ENCODE assay signal across 8 cellular contexts in genomic region chr17:37358830-37359681, GRCh38. TPM values are rescaled to one million over a fixed set of nuclear protein-coding genes. Genes with fewer than 3 reads are reported as not detected.
DNase-seq lines count a peak whose midpoint lies in the region; ATAC-seq and TF ChIP-seq lines count a peak whose summit lies in the region.

No MANE protein-coding gene starts in this region.

- H3K79me2 ChIP-seq in trophoblast cell (ENCODE audit: control insufficient read depth, insufficient read depth, low read length, poor library complexity): peaks cover 18% of the 10 kb centered on the region

- no CpG with 5 or more reads among the region's 88 CpGs for WGBS in trophoblast cell (ENCODE audit: extremely low coverage, insufficient coverage, insufficient read length)
- WGBS in transverse colon (ENCODE audit: low coverage in 1 of 2), 2 donors: 1% methylated on average over 46 of the region's 88 CpGs; no CpG with 5 or more reads in 1 of the 2 donors

- peaks cover 17% of the 10 kb centered on the region for H3K79me1 ChIP-seq in trophoblast cell (ENCODE audit: low read length)

- intact Hi-C loops in cardiac septum (cut with DNase I) (loop anchor here (5.0 kb wide), 1 partner anchor 48 kb away; the partner anchor contains the start of genes ACACA and TADA2A), transverse colon (cut with DNase I; ENCODE audit: low total_unique reads) (loop anchor here (10.0 kb wide), 1 partner anchor 46 kb away; the partner anchor contains the start of genes ACACA and TADA2A)

- H3K4me1 ChIP-seq in trophoblast cell (ENCODE audit: control insufficient read depth in 1 of 2, insufficient read depth in 2 of 2, low read length in 2 of 2): peaks cover 5 to 11% of the 10 kb centered on the region in 2 experiments
- H3K4me1 ChIP-seq in transverse colon: peaks cover 6 to 34% (median 21%) of the 10 kb centered on the region in 4 donors

- peak overlapping the region; percentile 99 for H4K12ac ChIP-seq in trophoblast cell (ENCODE audit: low read depth, low read length)

- H2AFZ ChIP-seq in trophoblast cell (ENCODE audit: insufficient read depth, low read length, poor library complexity): peak overlapping the region; percentile 91

- H2BK120ac ChIP-seq in trophoblast cell (ENCODE audit: insufficient read depth, low read length, poor library complexity): peak overlapping the region; percentile 98

- peak; percentile 87 for ATAC-seq in HG02623 (IDR thresholded peaks at IDR 0.05; ENCODE audit: unreplicated experiment)

- no peak for TF ChIP-seq EP300 in transverse colon (IDR thresholded peaks at IDR 0.05; ENCODE audit: low read depth)

- H3K4ac ChIP-seq in trophoblast cell (ENCODE audit: low read depth, low read length): peak overlapping the region; percentile 97

- H2BK12ac ChIP-seq in trophoblast cell (ENCODE audit: low read length): peak overlapping the region; percentile 98

- H3K27ac ChIP-seq in trophoblast cell (ENCODE audit: low read depth, low read length) (peak overlapping the region; percentile 94), transverse colon (peak overlapping the region; percentile 88 to 91 (median 90))

- TF ChIP-seq CTCF in GM12872 (IDR thresholded peaks at IDR 0.05; ENCODE audit: insufficient read depth, low read depth, low read length) (peak; percentile 22; the same call in 1 of the 3 replicates), transverse colon (IDR thresholded peaks at IDR 0.05) (peak; percentile 16 to 36 (median 21))

- H3K18ac ChIP-seq in trophoblast cell (ENCODE audit: low read length): peak overlapping the region; percentile 94

- H4K91ac ChIP-seq in trophoblast cell (ENCODE audit: low read depth, low read length): peak overlapping the region; percentile 98

- H3K4me2 ChIP-seq in trophoblast cell (ENCODE audit: low read length): peak overlapping the region; percentile 65

- H3K9me3 ChIP-seq in trophoblast cell (ENCODE audit: insufficient read depth, low read depth, low read length) (no peaks in the 10 kb centered on the region), transverse colon (no peaks in the 10 kb centered on the region)

- H3K23ac ChIP-seq in trophoblast cell (ENCODE audit: low read length): no peak overlapping the region

- H3K27me3 ChIP-seq in trophoblast cell (ENCODE audit: insufficient read depth, low read length) (no peaks in the 10 kb centered on the region), transverse colon (no peaks in the 10 kb centered on the region)

- peak overlapping the region; percentile 98 for H2BK5ac ChIP-seq in trophoblast cell (ENCODE audit: low read depth, low read length, poor library complexity)

- peak overlapping the region; percentile 25 for H3K9ac ChIP-seq in trophoblast cell (ENCODE audit: low read length)

- H3K14ac ChIP-seq in trophoblast cell (ENCODE audit: low read length): peak overlapping the region; percentile 99

- H3K36me3 ChIP-seq in trophoblast cell (ENCODE audit: control insufficient read depth in 1 of 2, insufficient read depth in 2 of 2, low read length in 2 of 2) (peaks cover 0 to 3% of the 10 kb centered on the region in 2 experiments), transverse colon (no peaks in the 10 kb centered on the region)

- DNase-seq in NCI-H1092 treated with DMSO at 0.1 percent for 48 hours (lab: John Stamatoyannopoulos, UW) (peak; percentile 92), SKM-1 treated with dmso at 0.1 percent for 144 hours (lab: John Stamatoyannopoulos, UW; ENCODE audit: unreplicated experiment) (peak; percentile 91), cardiac septum (ENCODE audit: low spot score) (peak; percentile 96), trophoblast cell (peak; percentile 91 to 95), transverse colon (peak; percentile 94)
- DNase-seq in activated naive CD8-positive, alpha-beta T cell treated with anti-CD3 and anti-CD28 coated beads, Interleukin-2, amount 50 U/mL, for 16 hours (ENCODE audit: low read depth, low spot score): peak; percentile 81

- H4K8ac ChIP-seq in trophoblast cell (ENCODE audit: low read depth, low read length): peak overlapping the region; percentile 100

- H2AK5ac ChIP-seq in trophoblast cell (ENCODE audit: low read length): peak overlapping the region; percentile 94

- in situ Hi-C loops in transverse colon (cut with MboI; ENCODE audit: low pct_ligation_motif_present in 1 of 4, low pct_unique_long_range_greater_than_20kb in 1 of 4, low sequenced_read_pairs in 3 of 4): no loop called here

- peak overlapping the region; percentile 92 for H3K4me3 ChIP-seq in trophoblast cell (ENCODE audit: low read depth, low read length)
- H3K4me3 ChIP-seq in transverse colon: peak overlapping the region; percentile 74 to 95 (median 78)

- peak; percentile 46 for TF ChIP-seq POLR2A in transverse colon (IDR thresholded peaks at IDR 0.05)

RNA-seq across cellular contexts. Expression of gene C17orf78, which starts 16.7 kb away (rescaled TPM):
- total RNA-seq in cardiac septum (not detected), transverse colon (not detected)
- not detected in 2 replicates for polyA plus RNA-seq in trophoblast cell (2013)

RNA-seq across cellular contexts. Expression of gene ACACA, which starts 47.6 kb away (rescaled TPM):
- total RNA-seq in cardiac septum (26.9 TPM), transverse colon (100 to 1,000 TPM in 1 of 4 donors, 10 to 100 TPM in 3; 21.7 to 173 (median 23.9) TPM)
- 38.4 and 39.4 TPM in 2 replicates for polyA plus RNA-seq in trophoblast cell (2013)

RNA-seq across cellular contexts. Expression of gene TADA2A, which starts 47.6 kb away (rescaled TPM):
- total RNA-seq in cardiac septum: 18.5 TPM
- polyA plus RNA-seq in trophoblast cell (2013): 14.1 and 14.8 TPM in 2 replicates
- 10 to 100 TPM in 2 of 4 donors, 1 to 10 TPM in 2; 8.3 to 26.6 (median 12.4) TPM for total RNA-seq in transverse colon

Comparison
In these comparisons a context has a peak if more than half of its experiments do, and no peak if none do; other contexts are left out.
1. Peak in every context shown above with its lines: DNase-seq, ATAC-seq, H3K4me3 ChIP-seq and H3K27ac ChIP-seq.